Comparison of ENCODE assay signal across 8 cellular contexts in the genomic region with DNA sequence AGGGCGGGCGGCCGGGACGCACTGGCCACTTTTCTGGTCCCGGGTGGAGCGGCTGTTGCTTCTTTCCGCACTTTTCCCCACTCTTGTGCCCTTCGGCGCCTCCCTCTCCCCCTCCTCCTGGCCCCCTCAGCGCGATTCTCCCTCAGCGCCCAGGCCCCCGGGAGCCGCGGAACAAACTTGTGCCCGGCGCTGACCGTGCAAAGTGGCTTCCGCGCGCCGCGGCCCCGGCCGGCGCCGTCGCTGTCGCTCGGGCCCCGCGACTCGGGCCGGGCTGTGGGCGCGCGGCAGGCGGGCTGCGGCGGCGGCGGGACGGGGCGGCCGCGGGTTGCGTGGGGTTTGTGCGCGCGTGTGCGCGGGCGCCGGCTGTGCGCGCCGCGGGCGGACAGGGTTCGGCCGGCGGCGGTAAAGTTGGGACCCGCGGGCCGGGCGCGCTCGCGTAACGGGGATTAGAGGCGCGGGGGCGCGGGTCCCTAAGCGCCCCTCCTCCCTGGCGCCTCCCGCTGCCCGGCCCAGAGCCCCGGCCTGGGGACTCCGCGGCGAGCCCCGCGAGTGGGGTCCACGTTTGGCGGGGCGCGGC. TPM values are rescaled to one million over a fixed set of nuclear protein-coding genes. Genes with fewer than 3 reads are reported as not detected.
DNase-seq lines count a peak whose midpoint lies in the region; ATAC-seq and TF ChIP-seq lines count a peak whose summit lies in the region.

No MANE protein-coding gene starts in this region.

- H4K8ac ChIP-seq in mesendoderm (ENCODE audit: low read depth, low read length): no peak overlapping the region

- DNase-seq in D341Med (ENCODE audit: low spot score): peak; percentile 77
- DNase-seq in NT2/D1 (ENCODE audit: low read depth, low spot score): no peak
- DNase-seq in choroid plexus epithelial cell (ENCODE audit: low read depth): peak; percentile 15
- no peak for DNase-seq in mesendoderm
- peak; percentile 64 for DNase-seq in upper lobe of right lung
- no peak for DNase-seq in NCI-H226
- no peak for DNase-seq in ACHN

- no peak for TF ChIP-seq CTCF in choroid plexus epithelial cell (conservative IDR thresholded peaks at IDR 0.05; ENCODE audit: low read depth, low read length)
- no peak for TF ChIP-seq CTCF in upper lobe of right lung (IDR thresholded peaks at IDR 0.05)

- no peak overlapping the region for H2BK120ac ChIP-seq in mesendoderm (ENCODE audit: low read depth, low read length)

- no peaks in the 10 kb centered on the region for H3K36me3 ChIP-seq in NT2/D1 (ENCODE audit: insufficient read depth, insufficient read length, low read length)
- no peaks in the 10 kb centered on the region for H3K36me3 ChIP-seq in mesendoderm (ENCODE audit: control insufficient read depth, insufficient read depth, low read length)
- no peaks in the 10 kb centered on the region for H3K36me3 ChIP-seq in upper lobe of right lung

- H3K9me3 ChIP-seq in NT2/D1 (ENCODE audit: insufficient read depth, low read length): no peaks in the 10 kb centered on the region
- no peaks in the 10 kb centered on the region for H3K9me3 ChIP-seq in upper lobe of right lung

- peak overlapping the region; percentile 93 for H3K4me2 ChIP-seq in mesendoderm (ENCODE audit: low read length)

- peak overlapping the region; percentile 54 for H3K18ac ChIP-seq in mesendoderm (ENCODE audit: low read length)

- intact Hi-C loops in upper lobe of right lung (cut with DNase I): no loop called here

- H3K23ac ChIP-seq in mesendoderm (ENCODE audit: low read length): no peak overlapping the region

- H3K9ac ChIP-seq in NT2/D1 (ENCODE audit: insufficient read length, low read depth) (peak overlapping the region; percentile 56), mesendoderm (ENCODE audit: low read length) (peak overlapping the region; percentile 55)

- WGBS in mesendoderm (ENCODE audit: extremely low coverage, insufficient coverage, low lambda C conversion rate): no CpG with 5 or more reads among the region's 89 CpGs

- H3K27me3 ChIP-seq in NT2/D1 (ENCODE audit: insufficient read depth, insufficient read length) (peaks cover 19% of the 10 kb centered on the region), mesendoderm (ENCODE audit: insufficient read depth, low read length, poor library complexity) (peaks cover 12% of the 10 kb centered on the region), upper lobe of right lung (peaks cover 18% of the 10 kb centered on the region)

- H2AK5ac ChIP-seq in mesendoderm (ENCODE audit: low read length): no peak overlapping the region

- H3K4me1 ChIP-seq in NT2/D1 (ENCODE audit: insufficient read depth, insufficient read length) (no peaks in the 10 kb centered on the region), mesendoderm (ENCODE audit: control insufficient read depth, low read depth, low read length) (no peaks in the 10 kb centered on the region), upper lobe of right lung (peaks cover 11% of the 10 kb centered on the region)

- H3K4me3 ChIP-seq in NT2/D1 (ENCODE audit: insufficient read length, low read depth) (peak overlapping the region; percentile 50), choroid plexus epithelial cell (ENCODE audit: low read depth, low read length) (peak overlapping the region; percentile 87), mesendoderm (ENCODE audit: low read length) (peak overlapping the region; percentile 68), upper lobe of right lung (peak overlapping the region; percentile 88)

- H4K5ac ChIP-seq in mesendoderm (ENCODE audit: low read length): no peak overlapping the region

- no peaks in the 10 kb centered on the region for H3K79me2 ChIP-seq in mesendoderm (ENCODE audit: control insufficient read depth, insufficient read depth, low read length)

- in situ Hi-C loops in ACHN (cut with HindIII; ENCODE audit: low pct_ligation_motif_present, low pct_unique_long_range_greater_than_20kb, low sequenced_read_pairs): no loop called here

- H3K56ac ChIP-seq in mesendoderm (ENCODE audit: low read length): peak overlapping the region; percentile 70

- no peak overlapping the region for H3K4ac ChIP-seq in mesendoderm (ENCODE audit: low read depth, low read length)

- H2BK5ac ChIP-seq in mesendoderm (ENCODE audit: low read length): no peak overlapping the region

- no peaks in the 10 kb centered on the region for H3K79me1 ChIP-seq in mesendoderm (ENCODE audit: low read length)

- ATAC-seq in GM21737 (IDR thresholded peaks at IDR 0.05; ENCODE audit: unreplicated experiment): peak; percentile 13
- peak; percentile 5 for ATAC-seq in upper lobe of right lung

- H2BK15ac ChIP-seq in mesendoderm (replicated peaks; ENCODE audit: low read depth): no peak overlapping the region

- H3K27ac ChIP-seq in mesendoderm (ENCODE audit: low read depth, low read length): peak overlapping the region; percentile 86
- peak overlapping the region; percentile 89 for H3K27ac ChIP-seq in upper lobe of right lung

RNA-seq across cellular contexts. Expression of gene ZEB1, which starts 0.7 kb away (rescaled TPM):
- polyA plus RNA-seq in mesendoderm (2013, experiment 1 of 2): 0.21 TPM
- polyA plus RNA-seq in mesendoderm (2013, experiment 2 of 2): 0.27 TPM
- 55.2 TPM for total RNA-seq in upper lobe of right lung

Comparison
In these comparisons a context has a peak if more than half of its experiments do, and no peak if none do; other contexts are left out.
1. DNase-seq: peak in D341Med (single experiment), choroid plexus epithelial cell (single experiment) and upper lobe of right lung (single experiment); none in NT2/D1 (single experiment), mesendoderm (single experiment), NCI-H226 (single experiment) and ACHN (single experiment).
2. Peak in every context shown above with its lines, with median percentiles within 50 percentile points of each other: H3K4me3 ChIP-seq.